ENCODE assay signal across 29 cellular contexts in the genomic region with DNA sequence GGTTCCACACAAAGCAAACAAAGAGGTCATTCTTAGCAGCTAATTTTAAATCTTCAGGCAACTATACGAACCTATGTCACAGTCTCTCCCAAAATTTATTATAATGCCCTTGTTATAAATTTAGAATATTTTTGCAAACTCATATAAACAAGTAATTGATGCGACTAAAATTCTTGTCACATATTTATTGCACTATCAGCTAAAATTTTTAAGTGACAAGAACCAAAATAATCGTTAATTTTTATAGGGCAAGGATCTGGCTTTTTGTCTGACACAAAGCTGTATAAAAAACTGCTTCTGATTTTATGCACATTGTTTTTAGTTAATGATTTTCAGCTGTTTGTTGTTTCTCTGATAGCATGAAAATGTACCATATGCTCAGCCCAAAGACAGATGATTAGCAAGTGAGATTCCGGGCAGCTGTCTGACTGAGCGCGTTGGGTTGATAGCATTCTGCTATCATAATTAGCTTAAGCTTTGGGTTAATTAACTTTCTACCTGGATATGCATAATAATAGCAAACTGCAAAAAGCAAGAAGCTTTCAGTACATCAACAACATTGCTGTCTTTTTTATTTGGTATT.
DNase-seq lines count a peak whose midpoint lies in the region; ATAC-seq, FAIRE-seq and TF ChIP-seq lines count a peak whose summit lies in the region.
"Had no signal": no experiment of that assay in that cellular context is flagged by ENCODE, and none has a peak within 500 bp of the region (broad histone marks: within the 10 kb centered on the region; RNA-seq: fewer than 3 reads in every experiment).

No MANE protein-coding gene starts in this region.

- H3K4me3 Mint-ChIP-seq in brain = peak overlapping the region in 1 of 5 experiments; percentile 14
- H3K4me3 Mint-ChIP-seq: CD4-positive, alpha-beta memory T cell had no signal

- H3K4me1 ChIP-seq in HepG2 (ENCODE audit: insufficient read depth, low read length) (no peaks in the 10 kb centered on the region), right lobe of liver (peaks cover 0 to 8% (median 0%) of the 10 kb centered on the region in 4 donors)
- H3K4me1 ChIP-seq: SJSA1 had no signal

- ATAC-seq in HepG2 (no peak), right lobe of liver (no peak)

- no peak for TF ChIP-seq RAD21 in HepG2 (CRISPR knock-in tag; IDR thresholded peaks at IDR 0.05)

- H3K9me3 ChIP-seq in HepG2 (ENCODE audit: low read length) (peaks cover 29% of the 10 kb centered on the region; the same call in 1 of the 2 replicates), right lobe of liver (no peaks in the 10 kb centered on the region)
- H3K9me3 ChIP-seq: MG63 had no signal

- H3K27ac ChIP-seq in HepG2 (ENCODE audit: extremely low read length, insufficient read depth, low read length) = no peak overlapping the region
- H3K27ac ChIP-seq in right lobe of liver = no peak overlapping the region
- H3K27ac ChIP-seq: BLaER1 treated with 17β-estradiol and CSF1 and Interleukin-3, amounts not matched to agents 10 nM and 100 nM; HL-60; SJSA1 had no signal

- DNase-seq in HepG2 (ENCODE audit: low spot score) = no peak
- no peak for DNase-seq in right lobe of liver
- peak; percentile 53 for DNase-seq in NCI-H82 treated with DMSO at 0.1 percent for 48 hours (lab: John Stamatoyannopoulos, UW; ENCODE audit: unreplicated experiment)
- no peak for DNase-seq in NCI-H2196 treated with DMSO at 0.1 percent for 48 hours (lab: John Stamatoyannopoulos, UW; ENCODE audit: unreplicated experiment)
- DNase-seq in Kasumi-1 (lab: John Stamatoyannopoulos, UW) = no peak
- no peak for DNase-seq in HPDE6-E6E7 (ENCODE audit: extremely low spot score)
- DNase-seq in T-helper 1 cell = no peak
- DNase-seq: CD4-positive, alpha-beta memory T cell; COR-L47; DMS79; EL; GDM1; HCEC 1CT; KBM-7; MG63; NCI-H1105 treated with DMSO at 0.1 percent for 48 hours; NCI-H146; NCI-H2029 treated with DMSO at 0.1 percent for 48 hours; NCI-H345; NCI-H510A treated with DMSO at 0.1 percent for 48 hours; NCI-H748 treated with DMSO at 0.1 percent for 48 hours; Right ventricle myocardium superior; RPMI8226 had no signal

- no peak for TF ChIP-seq EP300 in HepG2 (IDR thresholded peaks at IDR 0.05; ENCODE audit: low read depth in 2 of 2, low read length in 2 of 2)
- TF ChIP-seq EP300 in HepG2 (CRISPR knock-in tag; IDR thresholded peaks at IDR 0.05; ENCODE audit: borderline replicate concordance) = no peak

- H3K79me2 ChIP-seq in HepG2 (ENCODE audit: insufficient read depth, low read length) = no peaks in the 10 kb centered on the region

- H3K27me3 ChIP-seq in HepG2 (ENCODE audit: control insufficient read depth in 1 of 2, insufficient read depth in 2 of 2, low read length in 2 of 2) (no peaks in the 10 kb centered on the region; a peak in 1 of 5 replicates), right lobe of liver (no peaks in the 10 kb centered on the region)
- H3K27me3 ChIP-seq: BLaER1 treated with 17β-estradiol and CSF1 and Interleukin-3, amounts not matched to agents 10 nM and 100 nM; MG63; SJSA1 had no signal

- H3K4me1 Mint-ChIP-seq in brain = peaks cover 57% of the 10 kb centered on the region

- no peak overlapping the region for H3K4me3 ChIP-seq in HepG2 (replicated peaks in 1 of 3; ENCODE audit: insufficient read depth in 1 of 3, low read depth in 2 of 3, low read length in 3 of 3)
- H3K4me3 ChIP-seq in right lobe of liver = no peak overlapping the region
- H3K4me3 ChIP-seq: BLaER1 treated with 17β-estradiol and CSF1 and Interleukin-3, amounts not matched to agents 10 nM and 100 nM; MG63; SJSA1 had no signal

- CTCF ChIA-PET in HepG2 (lab: Yijun Ruan, JAX; ENCODE audit: low intra/inter-chr PET ratio, low total read pairs) = no interaction called here

- no peak for FAIRE-seq in HepG2 (lab: Jason Lieb, UNC)
- FAIRE-seq: GM12891, H1 had no signal

- intact Hi-C loops in HepG2 (cut with micrococcal nuclease; ENCODE audit: unreplicated experiment) = no loop called here
- intact Hi-C loops in right lobe of liver (cut with DNase I) = no loop called here

- H3K9ac ChIP-seq in HepG2 (ENCODE audit: insufficient read depth, low read depth, low read length) = no peak overlapping the region
- H3K9ac ChIP-seq: BLaER1 treated with 17β-estradiol and CSF1 and Interleukin-3, amounts not matched to agents 10 nM and 100 nM had no signal

- H4K20me1 ChIP-seq in HepG2 (ENCODE audit: insufficient read depth, low read length) = no peaks in the 10 kb centered on the region
- H4K20me1 ChIP-seq: BLaER1 treated with 17β-estradiol and CSF1 and Interleukin-3, amounts not matched to agents 10 nM and 100 nM had no signal

- peak overlapping the region in 3 of 5 experiments; percentile 9 to 36 (median 14) for H3K27ac Mint-ChIP-seq in brain

- no peak overlapping the region for H2AFZ ChIP-seq in HepG2 (ENCODE audit: low read length)

- in situ Hi-C loops in HepG2 (cut with HindIII; ENCODE audit: extremely low pct_ligation_motif_present, low pct_unique_long_range_greater_than_20kb) = no loop called here

- no peak overlapping the region for H3K4me2 ChIP-seq in HepG2 (ENCODE audit: low read depth, low read length)

- H3K36me3 ChIP-seq in HepG2 (replicated peaks in 1 of 2; ENCODE audit: control insufficient read depth in 1 of 2, insufficient read depth in 2 of 2, low read length in 2 of 2) (no peaks in the 10 kb centered on the region), right lobe of liver (no peaks in the 10 kb centered on the region)
- H3K36me3 ChIP-seq: MG63, SJSA1 had no signal

- POLR2A ChIA-PET in HepG2 (lab: Yijun Ruan, JAX) = no interaction called here

- no TSS peak for BruUV-seq in HepG2 (replicated peaks; lab: Mats Ljungman, UMichigan)

- H3K9me3 Mint-ChIP-seq in brain = no peaks in the 10 kb centered on the region

- H3K27me3 Mint-ChIP-seq in brain = peaks cover 4% of the 10 kb centered on the region
- H3K27me3 Mint-ChIP-seq: CD4-positive, alpha-beta memory T cell had no signal

- no peak for TF ChIP-seq CTCF in HepG2 (CRISPR knock-in tag; IDR thresholded peaks at IDR 0.05)
- TF ChIP-seq CTCF in right lobe of liver (IDR thresholded peaks at IDR 0.05) = no peak
- no peak for TF ChIP-seq CTCF in brain (conservative IDR thresholded peaks at IDR 0.05)

- no peak for TF ChIP-seq POLR2A in HepG2 (IDR thresholded peaks at IDR 0.05; ENCODE audit: insufficient read depth in 1 of 2, low read depth in 2 of 2, low read length in 2 of 2)
- TF ChIP-seq POLR2A in right lobe of liver (IDR thresholded peaks at IDR 0.05) = no peak

- H3K36me3 Mint-ChIP-seq in brain = no peaks in the 10 kb centered on the region

- 76% methylated on average over 6 of the region's 6 CpGs for WGBS in HepG2 (ENCODE audit: low lambda C conversion rate)
- WGBS in right lobe of liver (ENCODE audit: insufficient coverage, low coverage, low lambda C conversion rate, missing lambda C conversion rate) = 83% methylated on average over 6 of the region's 6 CpGs

TF ChIP-seq in HepG2, 621 proteins besides CTCF, POLR2A, EP300 and RAD21:
- TF ChIP-seq MXD3 (CRISPR knock-in tag; IDR thresholded peaks at IDR 0.05) (no peak), MAFF (IDR thresholded peaks at IDR 0.05; ENCODE audit: low read depth, low read length) (peak; percentile 84), ZNF121 (CRISPR knock-in tag; IDR thresholded peaks at IDR 0.05) (no peak), MAFK (conservative IDR thresholded peaks at IDR 0.05 in 1 of 2, IDR thresholded peaks at IDR 0.05 in 1 of 2; ENCODE audit: low read length in 2 of 2) (peak; percentile 76 to 89), TOPORS (CRISPR knock-in tag; IDR thresholded peaks at IDR 0.05) (no peak), ZNF253 (CRISPR knock-in tag; IDR thresholded peaks at IDR 0.05; ENCODE audit: borderline replicate concordance) (no peak), ZNF264 (CRISPR knock-in tag; IDR thresholded peaks at IDR 0.05) (no peak)
